Comparison of ENCODE assay signal across 14 cellular contexts in the genomic region with DNA sequence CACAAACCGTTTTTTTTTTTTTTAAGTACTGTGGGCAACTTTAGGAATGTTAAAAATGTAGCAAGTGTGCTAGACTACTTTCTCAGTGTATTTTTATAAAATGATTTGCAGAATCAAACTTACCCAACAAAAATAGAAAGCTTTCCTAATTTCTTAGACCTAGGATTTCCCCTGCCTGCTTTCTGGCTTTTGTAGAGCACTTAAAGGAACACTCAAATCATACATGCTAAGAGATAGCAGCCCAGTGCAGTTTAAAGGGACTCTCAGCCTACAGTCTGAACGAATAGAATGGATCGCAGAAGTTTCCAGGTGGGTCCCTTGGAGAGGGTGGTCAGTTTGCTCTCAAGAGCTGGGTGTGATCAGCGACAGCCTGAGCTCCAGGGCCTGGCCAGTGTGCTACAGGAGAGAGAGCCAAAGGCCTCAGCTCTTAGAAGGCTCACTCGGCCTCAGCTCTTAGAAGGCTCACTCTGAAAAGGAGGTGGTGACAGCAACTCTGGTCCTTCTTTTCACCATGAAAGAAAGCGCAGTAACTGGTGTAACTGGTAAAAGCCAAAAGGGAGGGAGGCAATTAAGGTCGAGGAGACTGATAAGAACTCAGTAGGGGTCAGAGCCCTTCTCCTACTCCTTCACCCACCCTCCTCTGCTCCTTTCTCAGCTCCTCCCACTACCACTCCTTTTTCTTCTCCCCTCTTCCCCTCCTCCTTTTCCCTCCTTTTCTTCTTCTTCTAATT.
DNase-seq lines count a peak whose midpoint lies in the region; ATAC-seq and TF ChIP-seq lines count a peak whose summit lies in the region.
"Had no signal": no experiment of that assay in that cellular context is flagged by ENCODE, and none has a peak within 500 bp of the region (broad histone marks: within the 10 kb centered on the region; RNA-seq: fewer than 3 reads in every experiment).

No MANE protein-coding gene starts in this region.

- ATAC-seq in upper lobe of right lung (peak; percentile 49), GM21515 (IDR thresholded peaks at IDR 0.05; ENCODE audit: unreplicated experiment) (no peak)
- ATAC-seq: A549 had no signal

- no peak for TF ChIP-seq CTCF in astrocyte of the spinal cord (IDR thresholded peaks at IDR 0.05; ENCODE audit: low read depth, low read length)
- no peak for TF ChIP-seq CTCF in upper lobe of right lung (IDR thresholded peaks at IDR 0.05)
- TF ChIP-seq CTCF in transverse colon (IDR thresholded peaks at IDR 0.05) = no peak

- no peak for DNase-seq in activated CD4-positive, alpha-beta T cell treated with anti-CD3 and anti-CD28 coated beads, Interleukin-2, amount 10 ng/mL, durations not matched to agents 24 days and 14 days
- no peak for DNase-seq in activated CD4-positive, alpha-beta T cell treated with anti-CD3 and anti-CD28 coated beads, Interleukin-2, amount 50 U/mL, for 1 hour
- DNase-seq in astrocyte of the spinal cord (ENCODE audit: low read depth, low spot score) (peak; percentile 60), iris pigment epithelial cell (ENCODE audit: low read depth) (peak; percentile 48), upper lobe of right lung (no peak), transverse colon (no peak), GDM1 (lab: John Stamatoyannopoulos, UW) (no peak)
- DNase-seq: left cardiac atrium; NCI-H1105; NK-92 treated with Interleukin-12 subunit alpha and Interleukin-12 subunit beta, amount 100 ng/mL, for 24 hours had no signal

- no peak overlapping the region for H3K4me3 ChIP-seq in astrocyte of the spinal cord (ENCODE audit: low read depth, low read length)
- H3K4me3 ChIP-seq in upper lobe of right lung = no peak overlapping the region
- H3K4me3 ChIP-seq in transverse colon = no peak overlapping the region
- H3K4me3 ChIP-seq: A549 had no signal

- no peaks in the 10 kb centered on the region for H3K27me3 ChIP-seq in upper lobe of right lung
- H3K27me3 ChIP-seq in transverse colon = no peaks in the 10 kb centered on the region

- H3K9me3 ChIP-seq in upper lobe of right lung (no peaks in the 10 kb centered on the region), transverse colon (no peaks in the 10 kb centered on the region)
- H3K9me3 ChIP-seq: A549 had no signal

- H3K4me1 ChIP-seq in upper lobe of right lung (peaks cover 8% of the 10 kb centered on the region), transverse colon (no peaks in the 10 kb centered on the region)
- H3K4me1 ChIP-seq: A549 had no signal

- H3K9me3 Mint-ChIP-seq in activated CD4-positive, alpha-beta T cell treated with anti-CD3 and anti-CD28 coated beads, Interleukin-2, amount 10 ng/mL, durations not matched to agents 24 days and 14 days = peaks cover 4% of the 10 kb centered on the region
- H3K9me3 Mint-ChIP-seq: T-helper 1 cell treated with Interleukin-12 subunit alpha and Interleukin-12 subunit beta and Interleukin-4 antibody, amounts not matched to agents 30 μg/mL and 1 μg/mL, for 36 hours; type B pancreatic cell had no signal

- WGBS in transverse colon (ENCODE audit: low coverage in 1 of 2), 2 donors = 0 to 66% methylated on average over 2 to 7 of the region's 7 CpGs

- peaks cover 30% of the 10 kb centered on the region for H3K4me1 Mint-ChIP-seq in activated CD4-positive, alpha-beta T cell treated with anti-CD3 and anti-CD28 coated beads, Interleukin-2, amount 10 ng/mL, durations not matched to agents 24 days and 14 days

- in situ Hi-C loops in astrocyte of the spinal cord (cut with HindIII; ENCODE audit: low sequenced_read_pairs) = no loop called here
- in situ Hi-C loops in transverse colon (cut with MboI; ENCODE audit: low pct_ligation_motif_present in 1 of 4, low pct_unique_long_range_greater_than_20kb in 1 of 4, low sequenced_read_pairs in 3 of 4) = no loop called here

- no peak for TF ChIP-seq POLR2A in transverse colon (IDR thresholded peaks at IDR 0.05)

- intact Hi-C loops in activated CD4-positive, alpha-beta T cell treated with anti-CD3 and anti-CD28 coated beads, Interleukin-2, amount 10 ng/mL, durations not matched to agents 24 days and 14 days (cut with micrococcal nuclease) = loop anchor here (5.0 to 10.0 kb wide), 3 partner anchors 332 to 987 kb away; a partner anchor contains a TSS
- intact Hi-C loops in upper lobe of right lung (cut with DNase I) = no loop called here
- intact Hi-C loops in transverse colon (cut with DNase I; ENCODE audit: low total_unique reads) = no loop called here

- H3K36me3 ChIP-seq in upper lobe of right lung = no peaks in the 10 kb centered on the region
- no peaks in the 10 kb centered on the region for H3K36me3 ChIP-seq in transverse colon

- H3K27ac ChIP-seq in upper lobe of right lung = no peak overlapping the region
- H3K27ac ChIP-seq in transverse colon = no peak overlapping the region
- H3K27ac ChIP-seq: A549 had no signal

- no peak overlapping the region for H3K4me3 Mint-ChIP-seq in activated CD4-positive, alpha-beta T cell treated with anti-CD3 and anti-CD28 coated beads, Interleukin-2, amount 10 ng/mL, durations not matched to agents 24 days and 14 days
- H3K4me3 Mint-ChIP-seq: T-helper 1 cell treated with Interleukin-12 subunit alpha and Interleukin-12 subunit beta and Interleukin-4 antibody, amounts not matched to agents 30 μg/mL and 1 μg/mL, for 36 hours; type B pancreatic cell had no signal

- H3K27me3 Mint-ChIP-seq in activated CD4-positive, alpha-beta T cell treated with anti-CD3 and anti-CD28 coated beads, Interleukin-2, amount 10 ng/mL, durations not matched to agents 24 days and 14 days = peaks cover 4% of the 10 kb centered on the region

- no peaks in the 10 kb centered on the region for H3K36me3 Mint-ChIP-seq in activated CD4-positive, alpha-beta T cell treated with anti-CD3 and anti-CD28 coated beads, Interleukin-2, amount 10 ng/mL, durations not matched to agents 24 days and 14 days (ENCODE audit: low read depth)
- H3K36me3 Mint-ChIP-seq: type B pancreatic cell had no signal

- TF ChIP-seq EP300 in transverse colon (IDR thresholded peaks at IDR 0.05; ENCODE audit: low read depth) = no peak

- H3K27ac Mint-ChIP-seq in activated CD4-positive, alpha-beta T cell treated with anti-CD3 and anti-CD28 coated beads, Interleukin-2, amount 10 ng/mL, durations not matched to agents 24 days and 14 days = peak overlapping the region; percentile 85
- H3K27ac Mint-ChIP-seq: type B pancreatic cell had no signal

Comparison
In these comparisons a context has a peak if more than half of its experiments do, and no peak if none do; other contexts are left out.
1. DNase-seq: peak in astrocyte of the spinal cord (single experiment) and iris pigment epithelial cell (single experiment); none in activated CD4-positive, alpha-beta T cell treated with anti-CD3 and anti-CD28 coated beads, Interleukin-2, amount 10 ng/mL, durations not matched to agents 24 days and 14 days (single experiment), activated CD4-positive, alpha-beta T cell treated with anti-CD3 and anti-CD28 coated beads, Interleukin-2, amount 50 U/mL, for 1 hour (single experiment), upper lobe of right lung (single experiment), transverse colon (single experiment) and GDM1 (single experiment).